In the genomic region with DNA sequence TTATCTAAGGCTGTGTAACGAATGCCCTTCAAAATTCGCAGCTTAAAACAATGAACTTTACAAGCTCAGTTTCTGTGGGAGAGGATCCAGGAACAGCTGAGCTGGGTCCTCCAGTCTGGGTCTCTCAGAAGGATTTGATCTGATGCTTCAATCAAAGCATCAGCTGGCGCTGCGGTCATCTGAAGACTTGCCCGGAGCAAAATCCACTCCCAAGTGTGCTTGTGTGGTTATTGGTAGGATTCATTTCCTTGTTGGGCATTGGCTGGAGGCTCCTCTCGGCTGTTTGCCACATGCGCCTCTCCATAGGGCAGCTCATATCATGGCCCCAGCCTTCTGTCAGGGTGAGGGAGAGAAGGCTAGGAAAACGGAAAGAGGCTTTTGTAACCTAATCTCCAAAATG, we compare ENCODE assay signal across 40 cellular contexts.
"Had no signal": no experiment of that assay in that cellular context is flagged by ENCODE, and none has a peak within 500 bp of the region (broad histone marks: within the 10 kb centered on the region; RNA-seq: fewer than 3 reads in every experiment).

No MANE protein-coding gene starts in this region.

- H3K4me3 ChIP-seq: adrenal gland, body of pancreas, breast epithelium, cardiac muscle cell had no signal

- H3K27me3 ChIP-seq: body of pancreas, brain microvascular endothelial cell, breast epithelium, cardiac muscle cell had no signal

- H3K4me1 ChIP-seq: adrenal gland, body of pancreas, breast epithelium had no signal

- H3K27ac Mint-ChIP-seq: activated B cell treated with CpG ODN at 0.5 μM for 24 hours; activated CD4-positive, alpha-beta memory T cell treated with anti-CD3 and anti-CD28 coated beads for 36 hours; activated CD4-positive, alpha-beta T cell treated with anti-CD3 and anti-CD28 coated beads, Interleukin-2, amount 10 ng/mL, durations not matched to agents 24 days and 14 days; activated CD8-positive, alpha-beta T cell treated with anti-CD3 and anti-CD28 coated beads for 36 hours; activated naive CD4-positive, alpha-beta T cell treated with anti-CD3 and anti-CD28 coated beads for 36 hours; activated naive CD4-positive, alpha-beta T cell treated with anti-CD3 and anti-CD28 coated beads, Interleukin-2, amount 50 U/mL, for 72 hours; activated naive CD8-positive, alpha-beta T cell treated with anti-CD3 and anti-CD28 coated beads for 36 hours; activated T-cell treated with anti-CD3 and anti-CD28 coated beads, Interleukin-2, amount 50 U/mL, for 72 hours; activated T-helper 1 cell treated with anti-CD3 and anti-CD28 coated beads, Interleukin-12 subunit alpha, Interleukin-12 subunit beta, Interleukin-2, Interleukin-4 antibody, amounts not matched to agents 30 ng/mL and 10 ng/mL and 1 ng/mL, durations not matched to agents 14 hours and 24 hours and 36 hours; activated T-helper 17 cell treated with anti-CD3 and anti-CD28 coated beads, Interleukin-2, amount 50 U/mL, for 72 hours; T-helper 1 cell treated with Interleukin-12 subunit alpha and Interleukin-12 subunit beta and Interleukin-4 antibody, amounts not matched to agents 30 μg/mL and 1 μg/mL, for 36 hours; T-helper 2 cell treated with Interferon-gamma antibody and Interleukin-4, amounts not matched to agents 5 μg/mL and 100 μg/mL, for 36 hours had no signal

- DNase-seq: activated B cell treated with CpG ODN at 0.5 μM for 24 hours; activated CD4-positive, alpha-beta memory T cell treated with anti-CD3 and anti-CD28 coated beads for 36 hours; activated CD4-positive, alpha-beta T cell treated with anti-CD3 and anti-CD28 coated beads for 4 hours; activated CD4-positive, alpha-beta T cell treated with anti-CD3 and anti-CD28 coated beads, Interleukin-2, amount 10 ng/mL, durations not matched to agents 24 days and 14 days; activated CD4-positive, alpha-beta T cell treated with anti-CD3 and anti-CD28 coated beads, Interleukin-2, amount 50 U/mL, for 1 hour; activated CD4-positive, alpha-beta T cell treated with anti-CD3 and anti-CD28 coated beads, Interleukin-2, amount 50 U/mL, for 4 hours; activated CD4-positive, CD25-positive, alpha-beta regulatory T cell treated with anti-CD3 and anti-CD28 coated beads, Interleukin-2, amount 50 U/mL, for 72 hours; activated CD8-positive, alpha-beta memory T cell treated with anti-CD3 and anti-CD28 coated beads, Interleukin-2, amount 50 U/mL, for 4 hours; activated CD8-positive, alpha-beta T cell treated with anti-CD3 and anti-CD28 coated beads for 36 hours; activated effector memory CD4-positive, alpha-beta T cell treated with anti-CD3 and anti-CD28 coated beads, Interleukin-2, amount 50 U/mL, for 16 hours; activated gamma-delta T cell treated with Interleukin-2 at 50 U/mL for 16 hours; activated naive CD4-positive, alpha-beta T cell; activated naive CD4-positive, alpha-beta T cell treated with anti-CD3 and anti-CD28 coated beads for 36 hours; activated naive CD4-positive, alpha-beta T cell treated with anti-CD3 and anti-CD28 coated beads, Interleukin-2, amount 50 U/mL, for 16 hours; activated naive CD8-positive, alpha-beta T cell treated with anti-CD3 and anti-CD28 coated beads for 36 hours; activated T-cell treated with anti-CD3 and anti-CD28 coated beads for 4 hours; activated T-cell treated with anti-CD3 and anti-CD28 coated beads, Interleukin-2, amount 50 U/mL, for 1 hour; activated T-cell treated with anti-CD3 and anti-CD28 coated beads, Interleukin-2, amount 50 U/mL, for 4 hours; activated T-cell treated with anti-CD3 and anti-CD28 coated beads, Interleukin-2, amount 50 U/mL, for 72 hours; adrenal gland; amniotic stem cell; aorta; body of pancreas; brain microvascular endothelial cell; caudate nucleus; cerebellar nuclear complex; T-helper 1 cell; T-helper 2 cell; T-helper 9 cell had no signal

- H3K4me1 Mint-ChIP-seq: activated B cell treated with CpG ODN at 0.5 μM for 24 hours; activated CD4-positive, alpha-beta T cell treated with anti-CD3 and anti-CD28 coated beads, Interleukin-2, amount 10 ng/mL, durations not matched to agents 24 days and 14 days; activated naive CD8-positive, alpha-beta T cell treated with anti-CD3 and anti-CD28 coated beads for 36 hours; activated T-helper 17 cell treated with anti-CD3 and anti-CD28 coated beads, Interleukin-2, amount 50 U/mL, for 72 hours; central memory CD8-positive, alpha-beta T cell had no signal

- FAIRE-seq: astrocyte, TTC549 had no signal

- H3K36me3 Mint-ChIP-seq: activated CD4-positive, alpha-beta memory T cell treated with anti-CD3 and anti-CD28 coated beads for 36 hours; activated naive CD4-positive, alpha-beta T cell treated with anti-CD3 and anti-CD28 coated beads, Interleukin-2, amount 50 U/mL, for 72 hours; activated naive CD8-positive, alpha-beta T cell treated with anti-CD3 and anti-CD28 coated beads for 36 hours had no signal

- H3K4me3 Mint-ChIP-seq: activated B cell treated with CpG ODN at 0.5 μM for 24 hours; activated CD4-positive, alpha-beta memory T cell treated with anti-CD3 and anti-CD28 coated beads for 36 hours; activated CD4-positive, alpha-beta T cell treated with anti-CD3 and anti-CD28 coated beads, Interleukin-2, amount 10 ng/mL, durations not matched to agents 24 days and 14 days; activated CD8-positive, alpha-beta T cell treated with anti-CD3 and anti-CD28 coated beads for 36 hours; activated naive CD4-positive, alpha-beta T cell treated with anti-CD3 and anti-CD28 coated beads for 36 hours; activated naive CD8-positive, alpha-beta T cell treated with anti-CD3 and anti-CD28 coated beads for 36 hours; activated T-cell treated with anti-CD3 and anti-CD28 coated beads, Interleukin-2, amount 50 U/mL, for 4 hours; activated T-cell treated with anti-CD3 and anti-CD28 coated beads, Interleukin-2, amount 50 U/mL, for 72 hours; activated T-helper 1 cell treated with anti-CD3 and anti-CD28 coated beads, Interleukin-12 subunit alpha, Interleukin-12 subunit beta, Interleukin-2, Interleukin-4 antibody, amounts not matched to agents 30 ng/mL and 10 ng/mL and 1 ng/mL, durations not matched to agents 14 hours and 24 hours and 36 hours; activated T-helper 17 cell treated with anti-CD3 and anti-CD28 coated beads, Interleukin-2, amount 50 U/mL, for 72 hours; central memory CD8-positive, alpha-beta T cell; T-helper 1 cell treated with Interleukin-12 subunit alpha and Interleukin-12 subunit beta and Interleukin-4 antibody, amounts not matched to agents 30 μg/mL and 1 μg/mL, for 36 hours; T-helper 2 cell treated with Interferon-gamma antibody and Interleukin-4, amounts not matched to agents 5 μg/mL and 100 μg/mL, for 36 hours had no signal

- H3K9me3 ChIP-seq: adrenal gland, body of pancreas, breast epithelium had no signal

- H3K36me3 ChIP-seq: adrenal gland, brain microvascular endothelial cell, breast epithelium, cardiac muscle cell had no signal

- H3K27ac ChIP-seq: adrenal gland, body of pancreas, brain microvascular endothelial cell, breast epithelium, cardiac muscle cell, VCaP had no signal

- H3K27me3 Mint-ChIP-seq: activated B cell treated with CpG ODN at 0.5 μM for 24 hours; activated CD4-positive, alpha-beta memory T cell treated with anti-CD3 and anti-CD28 coated beads for 36 hours; activated CD4-positive, alpha-beta T cell treated with anti-CD3 and anti-CD28 coated beads, Interleukin-2, amount 10 ng/mL, durations not matched to agents 24 days and 14 days; central memory CD8-positive, alpha-beta T cell had no signal

- H3K9me3 Mint-ChIP-seq: activated B cell treated with CpG ODN at 0.5 μM for 24 hours; activated CD4-positive, alpha-beta memory T cell treated with anti-CD3 and anti-CD28 coated beads for 36 hours; activated CD4-positive, alpha-beta T cell treated with anti-CD3 and anti-CD28 coated beads, Interleukin-2, amount 10 ng/mL, durations not matched to agents 24 days and 14 days; activated CD8-positive, alpha-beta T cell treated with anti-CD3 and anti-CD28 coated beads for 36 hours; activated naive CD4-positive, alpha-beta T cell treated with anti-CD3 and anti-CD28 coated beads for 36 hours; activated naive CD8-positive, alpha-beta T cell treated with anti-CD3 and anti-CD28 coated beads for 36 hours; activated T-helper 1 cell treated with anti-CD3 and anti-CD28 coated beads, Interleukin-12 subunit alpha, Interleukin-12 subunit beta, Interleukin-2, Interleukin-4 antibody, amounts not matched to agents 30 ng/mL and 10 ng/mL and 1 ng/mL, durations not matched to agents 14 hours and 24 hours and 36 hours; T-helper 1 cell treated with Interleukin-12 subunit alpha and Interleukin-12 subunit beta and Interleukin-4 antibody, amounts not matched to agents 30 μg/mL and 1 μg/mL, for 36 hours; T-helper 2 cell treated with Interferon-gamma antibody and Interleukin-4, amounts not matched to agents 5 μg/mL and 100 μg/mL, for 36 hours had no signal
